Comparison of ENCODE assay signal across 8 cellular contexts in genomic region chr9:6080154-6080716, GRCh38.
DNase-seq lines count a peak whose midpoint lies in the region; ATAC-seq and TF ChIP-seq lines count a peak whose summit lies in the region.

No MANE protein-coding gene starts in this region.

- H3K27me3 ChIP-seq in Panc1 (ENCODE audit: control insufficient read depth, insufficient read depth, low read length): no peaks in the 10 kb centered on the region

- H3K4me3 Mint-ChIP-seq in IgD-negative memory B cell (peak overlapping the region; percentile 52 to 96 (median 86)), nephron progenitor cell (peak overlapping the region; percentile 79)

- no peak overlapping the region for H3K27ac ChIP-seq in Panc1 (ENCODE audit: low read length)

- H3K36me3 ChIP-seq in Panc1 (ENCODE audit: control insufficient read depth, insufficient read depth, low read length): no peaks in the 10 kb centered on the region

- ATAC-seq in GM21381 (IDR thresholded peaks at IDR 0.05; ENCODE audit: unreplicated experiment): peak; percentile 91
- peak; percentile 66; the same call in 1 of the 2 replicates for ATAC-seq in Panc1
- ATAC-seq in stimulated activated naive CD8-positive, alpha-beta T cell treated with anti-CD3 and anti-CD28 coated beads, Interleukin-15, Interleukin-2, amounts not matched to agents 100 U/mL and 50 U/mL, for 24 hours: peak; percentile 90

- intact Hi-C loops in Panc1 (cut with micrococcal nuclease; ENCODE audit: unreplicated experiment): no loop called here

- no TSS peak for BruUV-seq in Panc1 (replicated peaks; lab: Mats Ljungman, UMichigan)

- H3K4me3 ChIP-seq in Panc1 (ENCODE audit: low read depth in 2 of 2, low read length in 2 of 2) (peak overlapping the region; percentile 27 to 49), fibroblast of the aortic adventitia (ENCODE audit: low read depth, low read length) (peak overlapping the region; percentile 63)

- peaks cover 5% of the 10 kb centered on the region for H3K27me3 Mint-ChIP-seq in IgD-negative memory B cell
- H3K27me3 Mint-ChIP-seq in nephron progenitor cell (ENCODE audit: low read depth, poor library complexity): peaks cover 8% of the 10 kb centered on the region

- in situ Hi-C loops in Panc1 (cut with HindIII; ENCODE audit: low pct_unique_long_range_greater_than_20kb, low sequenced_read_pairs): no loop called here

- H3K9me3 ChIP-seq in Panc1 (ENCODE audit: control insufficient read depth, insufficient read depth, low read depth, low read length): no peaks in the 10 kb centered on the region

- CTCF ChIA-PET in Panc1 (lab: Charles Lee): interaction anchor here (0.6 kb wide), 1 partner anchor 105 kb away, joined by 8 read pairs; no protein-coding TSS in a partner anchor

- H3K9me3 Mint-ChIP-seq in IgD-negative memory B cell (no peaks in the 10 kb centered on the region), nephron progenitor cell (peaks cover 11% of the 10 kb centered on the region)

- H3K27ac Mint-ChIP-seq in IgD-negative memory B cell (peak overlapping the region; percentile 2 to 93 (median 54)), nephron progenitor cell (peak overlapping the region; percentile 67)

- H3K4me1 Mint-ChIP-seq in IgD-negative memory B cell (peaks cover 4 to 5% (median 4%) of the 10 kb centered on the region in 3 donors), nephron progenitor cell (peaks cover 23% of the 10 kb centered on the region)

- TF ChIP-seq CTCF in Panc1 (IDR thresholded peaks at IDR 0.05) (no peak), fibroblast of the aortic adventitia (IDR thresholded peaks at IDR 0.05; ENCODE audit: insufficient read depth, low read length) (peak; percentile 17), nephron progenitor cell (IDR thresholded peaks at IDR 0.05) (no peak)

- POLR2A ChIA-PET in Panc1 (lab: Charles Lee): no interaction called here

- DNase-seq in C1 segment of cervical spinal cord (lab: John Stamatoyannopoulos, UW): peak in 13 of 14 donors; percentile 3 to 73 (median 50)
- no peak for DNase-seq in Panc1 (ENCODE audit: low read depth, low spot score)
- peak; percentile 86 for DNase-seq in activated effector memory CD4-positive, alpha-beta T cell treated with anti-CD3 and anti-CD28 coated beads, Interleukin-2, amount 50 U/mL, for 16 hours
- peak; percentile 91 for DNase-seq in fibroblast of the aortic adventitia (ENCODE audit: low read depth)
- DNase-seq in nephron progenitor cell: peak; percentile 88
- peak; percentile 71 for DNase-seq in stimulated activated naive CD8-positive, alpha-beta T cell treated with anti-CD3 and anti-CD28 coated beads, Interleukin-15, Interleukin-2, amounts not matched to agents 100 U/mL and 50 U/mL, for 24 hours

- H3K36me3 Mint-ChIP-seq in IgD-negative memory B cell (no peaks in the 10 kb centered on the region), nephron progenitor cell (ENCODE audit: low read depth) (no peaks in the 10 kb centered on the region)

- no peaks in the 10 kb centered on the region for H3K4me1 ChIP-seq in Panc1 (ENCODE audit: control insufficient read depth, insufficient read depth, low read length)
